In genomic region chr11:69157156-69157821, GRCh38 we compare ENCODE assay signal across 9 cellular contexts. TPM values are rescaled to one million over a fixed set of nuclear protein-coding genes. Genes with fewer than 3 reads are reported as not detected.
DNase-seq lines count a peak whose midpoint lies in the region; ATAC-seq, FAIRE-seq and TF ChIP-seq lines count a peak whose summit lies in the region.
"Had no signal": no experiment of that assay in that cellular context is flagged by ENCODE, and none has a peak within 500 bp of the region (broad histone marks: within the 10 kb centered on the region; RNA-seq: fewer than 3 reads in every experiment).

No MANE protein-coding gene starts in this region.

- H3K79me2 ChIP-seq in HepG2 (ENCODE audit: insufficient read depth, low read length): no peaks in the 10 kb centered on the region

- TSS peak; percentile 87 for BruUV-seq in HepG2 (replicated peaks; lab: Mats Ljungman, UMichigan)

- peak; percentile 73 for ATAC-seq in body of pancreas
- peak; percentile 83 for ATAC-seq in HepG2
- no peak for ATAC-seq in HG02981 (IDR thresholded peaks at IDR 0.05; ENCODE audit: unreplicated experiment)
- ATAC-seq in HG03354 (IDR thresholded peaks at IDR 0.05; ENCODE audit: poor library complexity, severe bottlenecking, unreplicated experiment): no peak

- peak overlapping the region; percentile 68 for H3K9ac ChIP-seq in HepG2 (ENCODE audit: insufficient read depth, low read depth, low read length)

- DNase-seq in NCI-H82 (lab: John Stamatoyannopoulos, UW) (peak; percentile 2), NCI-H82 treated with DMSO at 0.1 percent for 48 hours (lab: John Stamatoyannopoulos, UW; ENCODE audit: unreplicated experiment) (no peak), body of pancreas (peak; percentile 51 to 63 (median 57)), HepG2 (ENCODE audit: low spot score) (peak; percentile 91), transverse colon (no peak), NCI-H1694 treated with DMSO at 0.1 percent for 48 hours (lab: John Stamatoyannopoulos, UW) (no peak)
- DNase-seq: AML-193 had no signal

- intact Hi-C loops in body of pancreas (cut with DNase I): no loop called here
- intact Hi-C loops in HepG2 (cut with micrococcal nuclease; ENCODE audit: unreplicated experiment): no loop called here
- intact Hi-C loops in transverse colon (cut with DNase I; ENCODE audit: low total_unique reads): no loop called here

- TF ChIP-seq POLR2A in body of pancreas (IDR thresholded peaks at IDR 0.05): peak in 2 of 3 donors; percentile 11 to 49
- peak in 1 of 2 experiments; percentile 26; a peak in 1 of 4 replicates for TF ChIP-seq POLR2A in HepG2 (IDR thresholded peaks at IDR 0.05; ENCODE audit: insufficient read depth in 1 of 2, low read depth in 2 of 2, low read length in 2 of 2)
- TF ChIP-seq POLR2A in transverse colon (IDR thresholded peaks at IDR 0.05): no peak

- H4K20me1 ChIP-seq in HepG2 (ENCODE audit: insufficient read depth, low read length): no peaks in the 10 kb centered on the region

- TF ChIP-seq RAD21 in HepG2 (CRISPR knock-in tag; IDR thresholded peaks at IDR 0.05): no peak

- H3K4me3 ChIP-seq in body of pancreas: no peak overlapping the region
- peak overlapping the region; percentile 29 to 64 (median 46); a peak in 4 of 6 replicates for H3K4me3 ChIP-seq in HepG2 (replicated peaks in 1 of 3; ENCODE audit: insufficient read depth in 1 of 3, low read depth in 2 of 3, low read length in 3 of 3)
- peak overlapping the region in 2 of 4 donors; percentile 10 to 17 for H3K4me3 ChIP-seq in transverse colon

- H3K4me1 ChIP-seq in body of pancreas (peaks cover 31% of the 10 kb centered on the region), HepG2 (ENCODE audit: insufficient read depth, low read length) (peaks cover 65% of the 10 kb centered on the region), transverse colon (peaks cover 0 to 12% (median 9%) of the 10 kb centered on the region in 4 donors)

- FAIRE-seq in HepG2 (lab: Jason Lieb, UNC): peak; percentile 50

- peak overlapping the region; percentile 88 for H3K4me2 ChIP-seq in HepG2 (ENCODE audit: low read depth, low read length)

- CTCF ChIA-PET in HepG2 (lab: Yijun Ruan, JAX; ENCODE audit: low intra/inter-chr PET ratio, low total read pairs): no interaction called here

- H3K27me3 ChIP-seq in body of pancreas (no peaks in the 10 kb centered on the region), HepG2 (ENCODE audit: control insufficient read depth in 1 of 2, insufficient read depth in 2 of 2, low read length in 2 of 2) (no peaks in the 10 kb centered on the region), transverse colon (peaks cover 10% of the 10 kb centered on the region)

- no peak overlapping the region for H2AFZ ChIP-seq in HepG2 (ENCODE audit: low read length)

- no peaks in the 10 kb centered on the region for H3K9me3 ChIP-seq in body of pancreas
- no peaks in the 10 kb centered on the region for H3K9me3 ChIP-seq in HepG2 (ENCODE audit: low read length)
- H3K9me3 ChIP-seq in transverse colon: no peaks in the 10 kb centered on the region

- TF ChIP-seq EP300 in HepG2 (IDR thresholded peaks at IDR 0.05; ENCODE audit: low read depth in 2 of 2, low read length in 2 of 2) (0 out of 4 replicates have a peak, but pooled peaks of 1 of the 2 experiments have one; percentile 42), HepG2 (CRISPR knock-in tag; IDR thresholded peaks at IDR 0.05; ENCODE audit: borderline replicate concordance) (no peak), transverse colon (IDR thresholded peaks at IDR 0.05; ENCODE audit: low read depth) (no peak)

- in situ Hi-C loops in HepG2 (cut with HindIII; ENCODE audit: extremely low pct_ligation_motif_present, low pct_unique_long_range_greater_than_20kb) (no loop called here), transverse colon (cut with MboI; ENCODE audit: low pct_ligation_motif_present in 1 of 4, low pct_unique_long_range_greater_than_20kb in 1 of 4, low sequenced_read_pairs in 3 of 4) (no loop called here)

- POLR2A ChIA-PET in HepG2 (lab: Yijun Ruan, JAX): interaction anchor here (0.7 to 2.2 kb wide), 8 partner anchors 10 to 501 kb away, joined by 3 to 8 read pairs (median 4); no protein-coding TSS in a partner anchor

- peak overlapping the region; percentile 18 to 81 (median 72) for H3K27ac ChIP-seq in body of pancreas
- peak overlapping the region; percentile 59 for H3K27ac ChIP-seq in HepG2 (ENCODE audit: extremely low read length, insufficient read depth, low read length)
- H3K27ac ChIP-seq in transverse colon: peak overlapping the region; percentile 7 to 51 (median 40)

- H3K36me3 ChIP-seq in body of pancreas (replicated peaks in 1 of 2; ENCODE audit: insufficient read depth in 1 of 2, low read depth in 2 of 2): no peaks in the 10 kb centered on the region
- no peaks in the 10 kb centered on the region for H3K36me3 ChIP-seq in HepG2 (replicated peaks in 1 of 2; ENCODE audit: control insufficient read depth in 1 of 2, insufficient read depth in 2 of 2, low read length in 2 of 2)
- no peaks in the 10 kb centered on the region for H3K36me3 ChIP-seq in transverse colon

- 27 to 33% methylated on average over 16 to 33 of the region's 44 CpGs for WGBS in body of pancreas, 2 donors
- WGBS in HepG2 (ENCODE audit: low lambda C conversion rate): 1% methylated on average over 22 of the region's 44 CpGs
- WGBS in transverse colon (ENCODE audit: low coverage in 1 of 2), 2 donors: 24% methylated on average over 43 of the region's 44 CpGs; no CpG with 5 or more reads in 1 of the 2 donors

- no peak for TF ChIP-seq CTCF in body of pancreas (IDR thresholded peaks at IDR 0.05)
- TF ChIP-seq CTCF in HepG2 (CRISPR knock-in tag; IDR thresholded peaks at IDR 0.05): 0 out of 2 replicates have a peak, but pooled peaks have one; percentile 6
- TF ChIP-seq CTCF in transverse colon (IDR thresholded peaks at IDR 0.05): no peak

TF ChIP-seq in HepG2, 621 proteins besides CTCF, POLR2A, EP300 and RAD21 (continues in another document):
- TF ChIP-seq CBX2 (IDR thresholded peaks at IDR 0.05; ENCODE audit: low read depth, low read length) (no peak), CBX2 (CRISPR knock-in tag; IDR thresholded peaks at IDR 0.05; ENCODE audit: low read depth) (no peak), MAZ (IDR thresholded peaks at IDR 0.05; ENCODE audit: borderline replicate concordance, low read depth, low read length) (peak; percentile 64; the same call in 1 of the 2 replicates), MAZ (CRISPR knock-in tag; IDR thresholded peaks at IDR 0.05; ENCODE audit: low read depth) (no peak), ZBTB14 (CRISPR knock-in tag; IDR thresholded peaks at IDR 0.05) (no peak), ZNF879 (CRISPR knock-in tag; IDR thresholded peaks at IDR 0.05) (no peak), E2F1 (CRISPR knock-in tag; IDR thresholded peaks at IDR 0.05) (0 out of 2 replicates have a peak, but pooled peaks have one; percentile 56)

RNA-seq across cellular contexts. Expression of gene SMIM38, which starts 1.6 kb away (rescaled TPM):
- total RNA-seq in body of pancreas: 10 to 100 TPM in 1 of 2 donors, 1 to 10 TPM in 1; 8.9 to 15.6 TPM
- 0.40 TPM in 1 of 2 replicates, not detected in the other for total RNA-seq in HepG2 (2016; rRNA removed; fragmentation: Illumina TruSeq; extraction: Trizol)
- 0.18 TPM in 1 of 2 replicates, not detected in the other for total RNA-seq in HepG2 (2016; cell fraction: cytosol; rRNA removed; fragmentation: Illumina TruSeq; extraction: Trizol; ENCODE audit: low read depth)
- total RNA-seq in HepG2 (2016; cell fraction: insoluble cytoplasmic fraction; rRNA removed; fragmentation: Illumina TruSeq; extraction: Trizol): 0.39 and 0.61 TPM in 2 replicates
- total RNA-seq in HepG2 (2016; cell fraction: membrane; rRNA removed; fragmentation: Illumina TruSeq; extraction: Trizol): 0.24 and 0.25 TPM in 2 replicates
- total RNA-seq in HepG2 (2016; cell fraction: nucleus; rRNA removed; fragmentation: Illumina TruSeq; extraction: Trizol): 0.43 and 0.91 TPM in 2 replicates
- 0.30 and 0.42 TPM in 2 replicates for polyA plus RNA-seq in HepG2 (2011; rRNA removed)
- polyA plus RNA-seq in HepG2 (2011; cell fraction: cytosol; rRNA removed): 0.12 and 0.32 TPM in 2 replicates
- polyA plus RNA-seq in HepG2 (2011; cell fraction: nucleus; rRNA removed): 3.5 and 3.6 TPM in 2 replicates
- polyA plus RNA-seq in HepG2 (2012): 0.39 and 0.67 TPM in 2 replicates
- not detected in 2 replicates for polyA plus RNA-seq in HepG2 (2016; cell fraction: cytosol; fragmentation: Illumina TruSeq; extraction: Trizol; ENCODE audit: low read depth)
- 0.09 TPM in 1 of 2 replicates, not detected in the other for polyA plus RNA-seq in HepG2 (2016; cell fraction: insoluble cytoplasmic fraction; fragmentation: Illumina TruSeq; extraction: Trizol; ENCODE audit: low read depth)
- not detected in 2 replicates for polyA plus RNA-seq in HepG2 (2016; cell fraction: membrane; fragmentation: Illumina TruSeq; extraction: Trizol; ENCODE audit: low read depth)
- 0.45 and 0.49 TPM in 2 replicates for polyA plus RNA-seq in HepG2 (2016; cell fraction: nucleus; fragmentation: Illumina TruSeq; extraction: Trizol; ENCODE audit: insufficient read depth, low read depth)
- polyA minus RNA-seq in HepG2 (2011; rRNA and poly(A)+ RNA removed; ENCODE audit: low replicate concordance): 0.09 and 1.2 TPM in 2 replicates
- polyA minus RNA-seq in HepG2 (2011; cell fraction: cytosol; rRNA and poly(A)+ RNA removed): not detected in 2 replicates
- polyA minus RNA-seq in HepG2 (2011; cell fraction: nucleus; rRNA and poly(A)+ RNA removed): 1.4 and 2.1 TPM in 2 replicates
- total RNA-seq in transverse colon: 10 to 100 TPM in 1 of 4 donors, 1 to 10 TPM in 1, not detected in 2; 2.9 to 10.1 TPM

Comparison
In these comparisons a context has a peak if more than half of its experiments do, and no peak if none do; other contexts are left out.
1. DNase-seq: peak in NCI-H82 (single experiment), body of pancreas (4 of 4) and HepG2 (single experiment); none in NCI-H82 treated with DMSO at 0.1 percent for 48 hours (single experiment), transverse colon (single experiment) and NCI-H1694 treated with DMSO at 0.1 percent for 48 hours (single experiment).
2. ATAC-seq: peak in body of pancreas (single experiment) and HepG2 (single experiment); none in HG02981 (single experiment) and HG03354 (single experiment).
3. H3K4me3 ChIP-seq: peak in HepG2 (3 of 3); none in body of pancreas (0 of 2).
4. Peak in every context shown above with its lines, with median percentiles within 50 percentile points of each other: H3K27ac ChIP-seq.